In genomic region chr7:33705333-33705833, GRCh38 we compare ENCODE assay signal across 31 cellular contexts.
DNase-seq lines count a peak whose midpoint lies in the region; ATAC-seq and TF ChIP-seq lines count a peak whose summit lies in the region.
"Had no signal": no experiment of that assay in that cellular context is flagged by ENCODE, and none has a peak within 500 bp of the region (broad histone marks: within the 10 kb centered on the region; RNA-seq: fewer than 3 reads in every experiment).

No MANE protein-coding gene starts in this region.

- no peak for TF ChIP-seq CTCF in brain (conservative IDR thresholded peaks at IDR 0.05)

- H3K36me3 Mint-ChIP-seq in brain (peaks cover 14% of the 10 kb centered on the region), immature natural killer cell (peaks cover 4 to 15% (median 8%) of the 10 kb centered on the region in 3 donors)
- H3K36me3 Mint-ChIP-seq: activated naive CD4-positive, alpha-beta T cell treated with anti-CD3 and anti-CD28 coated beads, Interleukin-2, amount 10 ng/mL, durations not matched to agents 7 days and 5 days; CD14-positive monocyte had no signal

- H3K36me3 ChIP-seq in H7 (replicated peaks; ENCODE audit: control insufficient read depth, insufficient read depth, low read length) = no peaks in the 10 kb centered on the region
- H3K36me3 ChIP-seq: breast epithelium, MG63, suprapubic skin, upper lobe of right lung had no signal

- H3K27me3 Mint-ChIP-seq in brain (no peaks in the 10 kb centered on the region), immature natural killer cell (ENCODE audit: low read depth in 3 of 3) (peaks cover 2 to 7% (median 3%) of the 10 kb centered on the region in 3 donors)
- H3K27me3 Mint-ChIP-seq: activated naive CD4-positive, alpha-beta T cell treated with anti-CD3 and anti-CD28 coated beads, Interleukin-2, amount 10 ng/mL, durations not matched to agents 7 days and 5 days; memory B cell had no signal

- DNase-seq in ELF-1 (ENCODE audit: low read depth, low spot score) (peak; percentile 69), H7 (peak; percentile 70), immature natural killer cell (no peak), NOMO-1 (lab: John Stamatoyannopoulos, UW; ENCODE audit: unreplicated experiment in 2 of 2) (no peak), activated T-cell treated with anti-CD3 and anti-CD28 coated beads for 4 hours (no peak)
- DNase-seq: activated CD4-positive, alpha-beta T cell treated with anti-CD3 and anti-CD28 coated beads, Interleukin-2, amount 50 U/mL, for 48 hours; activated naive CD4-positive, alpha-beta T cell treated with anti-CD3 and anti-CD28 coated beads, Interleukin-2, amount 10 ng/mL, durations not matched to agents 7 days and 5 days; effector memory CD4-positive, alpha-beta T cell; foreskin fibroblast; head of caudate nucleus; MG63; NCI-H1417 treated with DMSO at 0.1 percent for 48 hours; NCI-H226; NCI-H748 treated with DMSO at 0.1 percent for 48 hours; OCI-M1; posterior cingulate gyrus; SK-N-SH; stimulated activated CD4-positive, alpha-beta T cell treated with anti-CD3 and anti-CD28 coated beads, Interleukin-4, amount 100 ng/mL, for 4 hours; stimulated activated naive B cell treated with anti-CD40 and anti-IgM and Interleukin-4, amounts not matched to agents 10 μg/mL and 1 μg/mL and 100 μg/mL, for 72 hours; upper lobe of right lung had no signal

- ATAC-seq in HG02678 (IDR thresholded peaks at IDR 0.05; ENCODE audit: unreplicated experiment) = no peak
- ATAC-seq: activated CD4-positive, CD25-positive, alpha-beta regulatory T cell treated with anti-CD3 and anti-CD28 coated beads, Interleukin-2, amount 50 U/mL, for 24 hours; K562; stimulated activated naive B cell treated with anti-CD40 and anti-IgM and Interleukin-4, amounts not matched to agents 10 μg/mL and 1 μg/mL and 100 μg/mL, for 72 hours; upper lobe of right lung had no signal

- H3K4me3 Mint-ChIP-seq in brain = no peak overlapping the region
- H3K4me3 Mint-ChIP-seq in immature natural killer cell = peak overlapping the region; percentile 2 to 76 (median 64)
- H3K4me3 Mint-ChIP-seq: activated naive CD4-positive, alpha-beta T cell treated with anti-CD3 and anti-CD28 coated beads, Interleukin-2, amount 10 ng/mL, durations not matched to agents 7 days and 5 days; activated T-helper 1 cell treated with anti-CD3 and anti-CD28 coated beads, Interleukin-12 subunit alpha, Interleukin-12 subunit beta, Interleukin-2, Interleukin-4 antibody, amounts not matched to agents 30 ng/mL and 10 ng/mL and 1 ng/mL, durations not matched to agents 14 hours and 24 hours and 36 hours; CD14-positive monocyte; memory B cell; stimulated activated naive B cell treated with anti-CD40 and anti-IgM and Interleukin-4, amounts not matched to agents 10 μg/mL and 1 μg/mL and 100 μg/mL, for 72 hours; T-helper 1 cell treated with Interleukin-12 subunit alpha and Interleukin-12 subunit beta and Interleukin-4 antibody, amounts not matched to agents 30 μg/mL and 1 μg/mL, for 36 hours had no signal

- peaks cover 14 to 23% (median 18%) of the 10 kb centered on the region in 5 experiments for H3K9me3 Mint-ChIP-seq in brain
- peaks cover 0 to 23% (median 11%) of the 10 kb centered on the region in 6 donors for H3K9me3 Mint-ChIP-seq in immature natural killer cell

- H3K4me3 ChIP-seq in H7 (ENCODE audit: insufficient read depth, low read depth, low read length) = no peak overlapping the region
- H3K4me3 ChIP-seq: breast epithelium, coronary artery, K562, MG63, suprapubic skin, upper lobe of right lung had no signal

- H3K27me3 ChIP-seq in H7 (ENCODE audit: control insufficient read depth, insufficient read depth, low read length) = peaks cover 8% of the 10 kb centered on the region; the same call in 1 of the 2 replicates
- H3K27me3 ChIP-seq: breast epithelium, MG63, suprapubic skin, upper lobe of right lung had no signal

- H3K4me1 Mint-ChIP-seq in brain (peaks cover 44% of the 10 kb centered on the region), immature natural killer cell (peaks cover 88 to 91% of the 10 kb centered on the region in 2 donors)
- H3K4me1 Mint-ChIP-seq: activated naive CD4-positive, alpha-beta T cell treated with anti-CD3 and anti-CD28 coated beads, Interleukin-2, amount 10 ng/mL, durations not matched to agents 7 days and 5 days; CD14-positive monocyte; memory B cell; stimulated activated naive B cell treated with anti-CD40 and anti-IgM and Interleukin-4, amounts not matched to agents 10 μg/mL and 1 μg/mL and 100 μg/mL, for 72 hours had no signal

- peak overlapping the region in 3 of 5 experiments; percentile 28 to 69 (median 63) for H3K27ac Mint-ChIP-seq in brain
- peak overlapping the region; percentile 93 to 99 (median 96) for H3K27ac Mint-ChIP-seq in immature natural killer cell
- H3K27ac Mint-ChIP-seq: activated naive CD4-positive, alpha-beta T cell treated with anti-CD3 and anti-CD28 coated beads, Interleukin-2, amount 10 ng/mL, durations not matched to agents 7 days and 5 days; activated T-helper 1 cell treated with anti-CD3 and anti-CD28 coated beads, Interleukin-12 subunit alpha, Interleukin-12 subunit beta, Interleukin-2, Interleukin-4 antibody, amounts not matched to agents 30 ng/mL and 10 ng/mL and 1 ng/mL, durations not matched to agents 14 hours and 24 hours and 36 hours; CD14-positive monocyte; memory B cell; stimulated activated naive B cell treated with anti-CD40 and anti-IgM and Interleukin-4, amounts not matched to agents 10 μg/mL and 1 μg/mL and 100 μg/mL, for 72 hours; T-helper 1 cell treated with Interleukin-12 subunit alpha and Interleukin-12 subunit beta and Interleukin-4 antibody, amounts not matched to agents 30 μg/mL and 1 μg/mL, for 36 hours had no signal

Comparison
In these comparisons a context has a peak if more than half of its experiments do, and no peak if none do; other contexts are left out.
1. DNase-seq: peak in ELF-1 (single experiment) and H7 (single experiment); none in immature natural killer cell (0 of 3), NOMO-1 (0 of 2) and activated T-cell treated with anti-CD3 and anti-CD28 coated beads for 4 hours (single experiment).
2. H3K4me3 Mint-ChIP-seq: peak in immature natural killer cell (5 of 5); none in brain (0 of 5).